ENCODE assay signal across 1 cellular context in genomic region chr17:77180503-77181330, GRCh38.
TF ChIP-seq lines count a peak whose summit lies in the region.

No MANE protein-coding gene starts in this region.

TF ChIP-seq in H1, 55 proteins besides CTCF, POLR2A, EP300 and RAD21:
- TF ChIP-seq JUN (IDR thresholded peaks at IDR 0.05; ENCODE audit: low read depth, low read length) (no peak), SUZ12 (IDR thresholded peaks at IDR 0.05; ENCODE audit: low read length) (no peak), ATF3 (IDR thresholded peaks at IDR 0.05; ENCODE audit: insufficient read depth, low read depth, low read length) (no peak), JUND (IDR thresholded peaks at IDR 0.05; ENCODE audit: low read length) (no peak), CREB1 (IDR thresholded peaks at IDR 0.05) (no peak), ASH2L (IDR thresholded peaks at IDR 0.05; ENCODE audit: low read length) (no peak), TBP (IDR thresholded peaks at IDR 0.05; ENCODE audit: low read depth, low read length) (no peak), SP1 (IDR thresholded peaks at IDR 0.05; ENCODE audit: low read depth, low read length) (no peak), POU5F1 (IDR thresholded peaks at IDR 0.05; ENCODE audit: low read depth, low read length) (no peak), MAFK (IDR thresholded peaks at IDR 0.05; ENCODE audit: low read depth, low read length) (no peak), GTF2F1 (IDR thresholded peaks at IDR 0.05; ENCODE audit: borderline replicate concordance, low read depth, low read length) (no peak)
- TF ChIP-seq, protein P1, sequence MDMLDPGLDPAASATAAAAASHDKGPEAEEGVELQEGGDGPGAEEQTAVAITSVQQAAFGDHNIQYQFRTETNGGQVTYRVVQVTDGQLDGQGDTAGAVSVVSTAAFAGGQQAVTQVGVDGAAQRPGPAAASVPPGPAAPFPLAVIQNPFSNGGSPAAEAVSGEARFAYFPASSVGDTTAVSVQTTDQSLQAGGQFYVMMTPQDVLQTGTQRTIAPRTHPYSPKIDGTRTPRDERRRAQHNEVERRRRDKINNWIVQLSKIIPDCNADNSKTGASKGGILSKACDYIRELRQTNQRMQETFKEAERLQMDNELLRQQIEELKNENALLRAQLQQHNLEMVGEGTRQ (IDR thresholded peaks at IDR 0.05; ENCODE audit: low read length) = no peak
TF ChIP-seq in H1: peak in this region for 0.
